10 cellular contexts compared by ENCODE assay signal in genomic region chr11:33942954-33943353, GRCh38. TPM values are rescaled to one million over a fixed set of nuclear protein-coding genes. Genes with fewer than 3 reads are reported as not detected.
DNase-seq lines count a peak whose midpoint lies in the region; ATAC-seq and TF ChIP-seq lines count a peak whose summit lies in the region.
"Had no signal": no experiment of that assay in that cellular context is flagged by ENCODE, and none has a peak within 500 bp of the region (broad histone marks: within the 10 kb centered on the region; RNA-seq: fewer than 3 reads in every experiment).

No MANE protein-coding gene starts in this region.

- ATAC-seq in GM19351 (IDR thresholded peaks at IDR 0.05; ENCODE audit: unreplicated experiment), result peak; percentile 59

- peaks cover 4% of the 10 kb centered on the region for H3K4me1 Mint-ChIP-seq in glutamatergic neuron (ENCODE audit: low read depth, unreplicated experiment)

- H3K27me3 Mint-ChIP-seq in glutamatergic neuron (ENCODE audit: unreplicated experiment), result peaks cover 8% of the 10 kb centered on the region

- H3K9me3 Mint-ChIP-seq in glutamatergic neuron (ENCODE audit: unreplicated experiment), result no peaks in the 10 kb centered on the region

- DNase-seq in A172 (ENCODE audit: low spot score), result peak; percentile 95
- peak; percentile 81 for DNase-seq in HT1080 (ENCODE audit: low read depth)
- peak; percentile 97 for DNase-seq in fibroblast of the aortic adventitia (ENCODE audit: low read depth)
- DNase-seq in NCI-H1417 (lab: John Stamatoyannopoulos, UW), result no peak
- no peak for DNase-seq in hippocampal formation (lab: John Stamatoyannopoulos, UW)
- no peak for DNase-seq in NCI-H1048 (lab: John Stamatoyannopoulos, UW)
- DNase-seq in glutamatergic neuron, result no peak
- DNase-seq: activated naive CD4-positive, alpha-beta T cell treated with anti-CD3 and anti-CD28 coated beads, Interleukin-2, amount 50 U/mL, for 16 hours; BE2C had no signal

- H3K27ac Mint-ChIP-seq in glutamatergic neuron (ENCODE audit: unreplicated experiment), result no peak overlapping the region

- TF ChIP-seq CTCF in fibroblast of the aortic adventitia (IDR thresholded peaks at IDR 0.05; ENCODE audit: insufficient read depth, low read length) (peak; percentile 39), glutamatergic neuron (IDR thresholded peaks at IDR 0.05; ENCODE audit: partially characterized antibody, unreplicated experiment) (no peak)

- H3K36me3 Mint-ChIP-seq in glutamatergic neuron (ENCODE audit: unreplicated experiment), result no peaks in the 10 kb centered on the region

- H3K4me3 Mint-ChIP-seq in glutamatergic neuron (ENCODE audit: unreplicated experiment), result no peak overlapping the region

- no peak overlapping the region for H3K4me3 ChIP-seq in fibroblast of the aortic adventitia (ENCODE audit: low read depth, low read length)

RNA-seq across cellular contexts. Expression of gene LMO2, which starts 51.1 kb away (rescaled TPM):
- 0.65 and 0.98 TPM in 2 replicates for total RNA-seq in A172 (2014; rRNA removed; shearing (Covaris generic))
- total RNA-seq in HT1080 (2014; rRNA removed; shearing (Covaris generic)), result 0.11 and 1.5 TPM in 2 replicates
- polyA plus RNA-seq in HT1080 (2015; cell fraction: cytosol; rRNA removed), result 0.59 and 0.87 TPM in 2 replicates
- polyA plus RNA-seq in HT1080 (2015; cell fraction: nucleus; rRNA removed), result 0.16 TPM in 1 of 2 replicates, not detected in the other
- total RNA-seq in fibroblast of the aortic adventitia (ENCODE audit: low replicate concordance), result 5.6 and 21.8 TPM in 2 replicates
- total RNA-seq in glutamatergic neuron (ENCODE audit: unreplicated experiment), result 2.7 TPM

Comparison
In these comparisons a context has a peak if more than half of its experiments do, and no peak if none do; other contexts are left out.
1. DNase-seq: peak in A172 (single experiment), HT1080 (single experiment) and fibroblast of the aortic adventitia (single experiment); none in NCI-H1417 (0 of 3), hippocampal formation (0 of 2), NCI-H1048 (single experiment) and glutamatergic neuron (single experiment).